8 cellular contexts compared by ENCODE assay signal in genomic region chr1:244319283-244320132, GRCh38.
DNase-seq lines count a peak whose midpoint lies in the region; ATAC-seq and TF ChIP-seq lines count a peak whose summit lies in the region.

No MANE protein-coding gene starts in this region.

- peaks cover 4% of the 10 kb centered on the region for H3K9me3 Mint-ChIP-seq in activated CD8-positive, alpha-beta T cell treated with anti-CD3 and anti-CD28 coated beads, Interleukin-2, amount 10 ng/mL, durations not matched to agents 7 days and 5 days (ENCODE audit: insufficient read depth)
- no peaks in the 10 kb centered on the region for H3K9me3 Mint-ChIP-seq in Caco-2 (ENCODE audit: unreplicated experiment)

- CTCF ChIA-PET in activated CD8-positive, alpha-beta T cell treated with anti-CD3 and anti-CD28 coated beads, Interleukin-2, amount 10 ng/mL, durations not matched to agents 7 days and 5 days (lab: Charles Lee): interaction anchor here (1.0 kb wide), 1 partner anchor 21 kb away, joined by 3 read pairs; no protein-coding TSS in a partner anchor
- CTCF ChIA-PET in Caco-2 (lab: Charles Lee): no interaction called here

- peak overlapping the region; percentile 34 for H3K4me3 Mint-ChIP-seq in activated CD8-positive, alpha-beta T cell treated with anti-CD3 and anti-CD28 coated beads, Interleukin-2, amount 10 ng/mL, durations not matched to agents 7 days and 5 days
- no peak overlapping the region for H3K4me3 Mint-ChIP-seq in Caco-2 (ENCODE audit: unreplicated experiment)

- no TSS peak for BruUV-seq in Caco-2 (replicated peaks; lab: Mats Ljungman, UMichigan)

- in situ Hi-C loops in transverse colon (cut with MboI; ENCODE audit: low pct_ligation_motif_present in 1 of 4, low pct_unique_long_range_greater_than_20kb in 1 of 4, low sequenced_read_pairs in 3 of 4): loop anchor here in 1 of 4 donors (10.0 kb wide), 1 partner anchor 135 kb away; the partner anchor contains the start of gene ADSS2

- TF ChIP-seq CTCF in GM06990 (IDR thresholded peaks at IDR 0.05; ENCODE audit: insufficient read depth, low read length, poor library complexity, severe bottlenecking) (no peak), HL-60 (IDR thresholded peaks at IDR 0.05; ENCODE audit: insufficient read depth, low read length) (no peak), transverse colon (IDR thresholded peaks at IDR 0.05) (no peak), Caco-2 (IDR thresholded peaks at IDR 0.05; ENCODE audit: insufficient read depth in 1 of 2, low read depth in 1 of 2, low read length in 1 of 2, severe bottlenecking in 1 of 2, unreplicated experiment in 1 of 2) (no peak)

- H3K36me3 Mint-ChIP-seq in activated CD8-positive, alpha-beta T cell treated with anti-CD3 and anti-CD28 coated beads, Interleukin-2, amount 10 ng/mL, durations not matched to agents 7 days and 5 days (ENCODE audit: low read depth): peaks cover 13% of the 10 kb centered on the region
- H3K36me3 Mint-ChIP-seq in Caco-2 (ENCODE audit: insufficient read depth, unreplicated experiment): no peaks in the 10 kb centered on the region

- H3K27ac Mint-ChIP-seq in activated CD8-positive, alpha-beta T cell treated with anti-CD3 and anti-CD28 coated beads, Interleukin-2, amount 10 ng/mL, durations not matched to agents 7 days and 5 days: peak overlapping the region; percentile 90
- H3K27ac Mint-ChIP-seq in Caco-2 (ENCODE audit: unreplicated experiment): no peak overlapping the region

- no peak overlapping the region; the same call in 1 of the 2 replicates for H3K4me3 ChIP-seq in GM06990 (replicated peaks; ENCODE audit: low read depth, low read length)
- H3K4me3 ChIP-seq in HL-60 (replicated peaks; ENCODE audit: insufficient read depth, low read length): peak overlapping the region; percentile 9
- H3K4me3 ChIP-seq in transverse colon: no peak overlapping the region
- no peak overlapping the region for H3K4me3 ChIP-seq in Caco-2 (ENCODE audit: low read depth, low read length)

- 75 to 90% methylated on average over 7 to 9 of the region's 9 CpGs for WGBS in transverse colon (ENCODE audit: low coverage in 1 of 2), 2 donors

- H3K36me3 ChIP-seq in GM06990 (ENCODE audit: control insufficient read depth, insufficient read depth, low read length) (no peaks in the 10 kb centered on the region), transverse colon (no peaks in the 10 kb centered on the region), Caco-2 (ENCODE audit: control insufficient read depth, insufficient read depth, low read length) (no peaks in the 10 kb centered on the region)

- peaks cover 0 to 29% (median 7%) of the 10 kb centered on the region in 4 donors for H3K4me1 ChIP-seq in transverse colon
- peaks cover 19% of the 10 kb centered on the region for H3K4me1 ChIP-seq in Caco-2

- POLR2A ChIA-PET in activated CD8-positive, alpha-beta T cell treated with anti-CD3 and anti-CD28 coated beads, Interleukin-2, amount 10 ng/mL, durations not matched to agents 7 days and 5 days (lab: Charles Lee): interaction anchor here (0.9 kb wide), 1 partner anchor 132 kb away, joined by 3 read pairs; no protein-coding TSS in a partner anchor
- POLR2A ChIA-PET in Caco-2 (lab: Charles Lee): no interaction called here

- peak; percentile 72 for ATAC-seq in GM21515 (IDR thresholded peaks at IDR 0.05; ENCODE audit: unreplicated experiment)
- peak; percentile 82 for ATAC-seq in activated CD8-positive, alpha-beta T cell treated with anti-CD3 and anti-CD28 coated beads, Interleukin-2, amount 10 ng/mL, durations not matched to agents 7 days and 5 days

- H3K4me1 Mint-ChIP-seq in activated CD8-positive, alpha-beta T cell treated with anti-CD3 and anti-CD28 coated beads, Interleukin-2, amount 10 ng/mL, durations not matched to agents 7 days and 5 days (ENCODE audit: low read depth): peaks cover 53% of the 10 kb centered on the region
- H3K4me1 Mint-ChIP-seq in Caco-2 (ENCODE audit: low read depth, unreplicated experiment): peaks cover 6% of the 10 kb centered on the region

- DNase-seq in GM06990 (ENCODE audit: extremely low read depth, insufficient read length): peak; percentile 45
- DNase-seq in HL-60 (ENCODE audit: low read depth in 1 of 2, low spot score in 1 of 2): peak; percentile 39 to 94
- peak; percentile 70 for DNase-seq in activated CD8-positive, alpha-beta T cell treated with anti-CD3 and anti-CD28 coated beads, Interleukin-2, amount 10 ng/mL, durations not matched to agents 7 days and 5 days
- peak; percentile 65 for DNase-seq in hepatic stellate cell (ENCODE audit: low spot score)
- no peak for DNase-seq in transverse colon
- no peak for DNase-seq in Caco-2
- DNase-seq in NCI-H2171 treated with DMSO at 0.1 percent for 48 hours (lab: John Stamatoyannopoulos, UW): no peak

- H3K27me3 ChIP-seq in GM06990 (replicated peaks; ENCODE audit: control insufficient read depth, insufficient read depth, low read length) (no peaks in the 10 kb centered on the region), HL-60 (ENCODE audit: insufficient read depth, poor library complexity, severe bottlenecking) (no peaks in the 10 kb centered on the region), transverse colon (no peaks in the 10 kb centered on the region), Caco-2 (replicated peaks; ENCODE audit: control insufficient read depth, insufficient read depth, low read length) (no peaks in the 10 kb centered on the region)

- TF ChIP-seq POLR2A in transverse colon (IDR thresholded peaks at IDR 0.05): no peak

- intact Hi-C loops in transverse colon (cut with DNase I; ENCODE audit: low total_unique reads) (no loop called here), Caco-2 (cut with micrococcal nuclease; ENCODE audit: unreplicated experiment) (no loop called here)

- peak overlapping the region; percentile 87 for H3K27ac ChIP-seq in HL-60 (replicated peaks)
- peak overlapping the region; percentile 20 to 65 (median 36) for H3K27ac ChIP-seq in transverse colon

- H3K27me3 Mint-ChIP-seq in activated CD8-positive, alpha-beta T cell treated with anti-CD3 and anti-CD28 coated beads, Interleukin-2, amount 10 ng/mL, durations not matched to agents 7 days and 5 days (ENCODE audit: low read depth): no peaks in the 10 kb centered on the region
- H3K27me3 Mint-ChIP-seq in Caco-2 (ENCODE audit: insufficient read depth, unreplicated experiment): no peaks in the 10 kb centered on the region

- TF ChIP-seq EP300 in transverse colon (IDR thresholded peaks at IDR 0.05; ENCODE audit: low read depth): no peak

- H3K9me3 ChIP-seq in transverse colon (no peaks in the 10 kb centered on the region), Caco-2 (no peaks in the 10 kb centered on the region)

Comparison
In these comparisons a context has a peak if more than half of its experiments do, and no peak if none do; other contexts are left out.
1. DNase-seq: peak in GM06990 (single experiment), HL-60 (2 of 2), activated CD8-positive, alpha-beta T cell treated with anti-CD3 and anti-CD28 coated beads, Interleukin-2, amount 10 ng/mL, durations not matched to agents 7 days and 5 days (single experiment) and hepatic stellate cell (single experiment); none in transverse colon (single experiment), Caco-2 (0 of 2) and NCI-H2171 treated with DMSO at 0.1 percent for 48 hours (single experiment).